In the genomic region with DNA sequence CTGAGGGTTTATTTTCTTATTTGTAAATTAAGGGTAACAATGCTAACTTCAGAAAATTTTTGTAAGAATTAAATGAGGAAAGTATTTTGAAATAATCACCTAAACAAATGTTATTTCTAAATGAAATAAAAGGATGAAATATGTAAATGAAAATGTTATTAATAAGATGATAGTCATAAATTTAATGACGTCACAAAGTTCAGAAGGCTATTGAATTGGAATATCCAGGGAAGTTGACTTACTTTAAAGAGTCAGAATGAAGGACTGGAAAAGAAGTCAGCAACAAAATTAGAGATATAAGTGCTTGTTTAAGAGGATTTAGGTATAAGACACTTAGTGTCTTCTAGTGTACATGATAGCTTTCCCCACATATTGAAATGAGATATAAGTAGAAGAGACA, we compare ENCODE assay signal across 27 cellular contexts.
"Had no signal": no experiment of that assay in that cellular context is flagged by ENCODE, and none has a peak within 500 bp of the region (broad histone marks: within the 10 kb centered on the region; RNA-seq: fewer than 3 reads in every experiment).

No MANE protein-coding gene starts in this region.

- H3K27ac Mint-ChIP-seq: naive thymus-derived CD8-positive, alpha-beta T cell; natural killer cell treated with Interleukin-12 subunit alpha and Interleukin-12 subunit beta and Interleukin-15 and Interleukin-18, amount 100 ng/mL, for 72 hours; nephron progenitor cell; progenitor cell of endocrine pancreas; stimulated activated memory B cell treated with anti-CD40 and anti-IgM and Interleukin-4, amounts not matched to agents 10 μg/mL and 1 μg/mL and 100 μg/mL, for 72 hours; stimulated activated naive CD8-positive, alpha-beta T cell treated with anti-CD3 and anti-CD28 coated beads, Interleukin-15, amount 100 ng/mL, for 72 hours; type B pancreatic cell had no signal

- H3K4me3 Mint-ChIP-seq: naive thymus-derived CD8-positive, alpha-beta T cell; natural killer cell treated with Interleukin-12 subunit alpha and Interleukin-12 subunit beta and Interleukin-15 and Interleukin-18, amount 100 ng/mL, for 72 hours; nephron progenitor cell; neural crest cell; stimulated activated memory B cell treated with anti-CD40 and anti-IgM and Interleukin-4, amounts not matched to agents 10 μg/mL and 1 μg/mL and 100 μg/mL, for 72 hours; stimulated activated naive CD8-positive, alpha-beta T cell treated with anti-CD3 and anti-CD28 coated beads, Interleukin-15, amount 100 ng/mL, for 72 hours; type B pancreatic cell had no signal

- ATAC-seq: naive thymus-derived CD8-positive, alpha-beta T cell; natural killer cell treated with Interleukin-12 subunit alpha and Interleukin-12 subunit beta and Interleukin-15 and Interleukin-18, amount 100 ng/mL, for 72 hours; psoas muscle; right cardiac atrium; sciatic nerve; stimulated activated naive CD8-positive, alpha-beta T cell treated with anti-CD3 and anti-CD28 coated beads, Interleukin-15, amount 100 ng/mL, for 72 hours; stimulated activated naive CD8-positive, alpha-beta T cell treated with anti-CD3 and anti-CD28 coated beads, Interleukin-15, Interleukin-2, amounts not matched to agents 100 U/mL and 50 U/mL, for 24 hours had no signal

- DNase-seq: naive thymus-derived CD8-positive, alpha-beta T cell; nephron progenitor cell; nucleus accumbens; ovary; psoas muscle; right cardiac atrium; spleen; stimulated activated CD4-positive, alpha-beta T cell treated with anti-CD3 and anti-CD28 coated beads, Interleukin-12 subunit alpha, Interleukin-12 subunit beta, amount 100 ng/mL, for 4 hours; stimulated activated CD4-positive, alpha-beta T cell treated with anti-CD3 and anti-CD28 coated beads, Interleukin-1b, Interleukin-23, amount 100 ng/mL, for 48 hours; stimulated activated CD4-positive, alpha-beta T cell treated with anti-CD3 and anti-CD28 coated beads, Interleukin-4, amount 100 ng/mL, for 1 hour; stimulated activated CD4-positive, alpha-beta T cell treated with anti-CD3 and anti-CD28 coated beads, Interleukin-4, amount 100 ng/mL, for 4 hours; stimulated activated CD8-positive, alpha-beta memory T cell treated with anti-CD3 and anti-CD28 coated beads, Interleukin-4, amount 100 ng/mL, for 48 hours; stimulated activated naive CD4-positive, alpha-beta T cell; stimulated activated naive CD8-positive, alpha-beta T cell treated with anti-CD3 and anti-CD28 coated beads, Interleukin-15, amount 100 ng/mL, for 72 hours; stimulated activated naive CD8-positive, alpha-beta T cell treated with anti-CD3 and anti-CD28 coated beads, Interleukin-15, Interleukin-2, amounts not matched to agents 100 U/mL and 50 U/mL, for 24 hours; substantia nigra; testis; tibial artery; transverse colon; upper lobe of right lung; uterus had no signal

- H3K9me3 Mint-ChIP-seq: nephron progenitor cell; neural crest cell; stimulated activated memory B cell treated with anti-CD40 and anti-IgM and Interleukin-4, amounts not matched to agents 10 μg/mL and 1 μg/mL and 100 μg/mL, for 72 hours; type B pancreatic cell had no signal

- H3K27me3 Mint-ChIP-seq: naive thymus-derived CD8-positive, alpha-beta T cell; natural killer cell treated with Interleukin-12 subunit alpha and Interleukin-12 subunit beta and Interleukin-15 and Interleukin-18, amount 100 ng/mL, for 72 hours; progenitor cell of endocrine pancreas; stimulated activated memory B cell treated with anti-CD40 and anti-IgM and Interleukin-4, amounts not matched to agents 10 μg/mL and 1 μg/mL and 100 μg/mL, for 72 hours; stimulated activated naive CD8-positive, alpha-beta T cell treated with anti-CD3 and anti-CD28 coated beads, Interleukin-15, amount 100 ng/mL, for 72 hours; type B pancreatic cell had no signal

- H3K36me3 Mint-ChIP-seq: naive thymus-derived CD8-positive, alpha-beta T cell; stimulated activated memory B cell treated with anti-CD40 and anti-IgM and Interleukin-4, amounts not matched to agents 10 μg/mL and 1 μg/mL and 100 μg/mL, for 72 hours; type B pancreatic cell had no signal

- H3K4me1 Mint-ChIP-seq: naive thymus-derived CD8-positive, alpha-beta T cell; nephron progenitor cell; neural crest cell; stimulated activated memory B cell treated with anti-CD40 and anti-IgM and Interleukin-4, amounts not matched to agents 10 μg/mL and 1 μg/mL and 100 μg/mL, for 72 hours; stimulated activated naive CD8-positive, alpha-beta T cell treated with anti-CD3 and anti-CD28 coated beads, Interleukin-15, amount 100 ng/mL, for 72 hours had no signal
